ENCODE assay signal across 30 cellular contexts in the genomic region with DNA sequence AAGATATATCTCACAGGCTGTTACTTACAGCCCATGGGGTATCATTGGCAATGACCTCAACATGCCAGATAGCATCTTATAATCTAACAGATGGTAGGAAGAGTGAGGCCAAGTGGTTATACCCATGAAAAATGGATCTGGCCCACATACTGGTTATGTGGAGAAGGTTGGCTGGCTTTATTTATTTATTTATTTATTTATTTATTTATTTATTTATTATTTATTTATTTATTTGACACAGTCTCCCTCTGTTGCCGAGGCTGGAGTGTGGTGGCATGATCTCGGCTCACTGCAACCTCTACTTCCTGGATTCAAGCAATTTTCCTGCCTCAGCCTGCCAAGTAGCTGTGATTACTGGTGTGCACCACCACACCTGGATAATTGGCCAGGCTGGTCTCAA. TPM values are rescaled to one million over a fixed set of nuclear protein-coding genes. Genes with fewer than 3 reads are reported as not detected.
DNase-seq lines count a peak whose midpoint lies in the region; ATAC-seq, FAIRE-seq and TF ChIP-seq lines count a peak whose summit lies in the region.
"Had no signal": no experiment of that assay in that cellular context is flagged by ENCODE, and none has a peak within 500 bp of the region (broad histone marks: within the 10 kb centered on the region; RNA-seq: fewer than 3 reads in every experiment).

No MANE protein-coding gene starts in this region.

- intact Hi-C loops in gastrocnemius medialis (cut with DNase I; ENCODE audit: low total_unique reads): no loop called here

- H3K4me3 ChIP-seq in A549 (no peak overlapping the region), gastrocnemius medialis (no peak overlapping the region)
- H3K4me3 ChIP-seq: BLaER1, GM12878 had no signal

- DNase-seq in DMS 273 (lab: John Stamatoyannopoulos, UW; ENCODE audit: unreplicated experiment) (peak; percentile 37), DMS 273 treated with DMSO at 0.1 percent for 48 hours (lab: John Stamatoyannopoulos, UW) (no peak), A549 (ENCODE audit: low read depth in 1 of 2, low spot score in 1 of 2) (no peak), M059J (ENCODE audit: low read depth) (peak; percentile 15), gastrocnemius medialis (no peak), foreskin melanocyte (no peak), HTR-8/SVneo (ENCODE audit: insufficient read length, low spot score) (no peak)
- DNase-seq: ACHN; BE2C; C1 segment of cervical spinal cord; CD4-positive, alpha-beta memory T cell; CD4-positive, CD25-positive, alpha-beta regulatory T cell; CD8-positive, alpha-beta memory T cell; COR-L47; DMS153; DMS53; DMS79; DND-41; EL; GDM1 had no signal

- no peaks in the 10 kb centered on the region for H3K9me3 ChIP-seq in A549
- H3K9me3 ChIP-seq in gastrocnemius medialis: no peaks in the 10 kb centered on the region
- H3K9me3 ChIP-seq: BE2C, BLaER1 had no signal

- TF ChIP-seq CTCF in A549 (IDR thresholded peaks at IDR 0.05) (no peak), gastrocnemius medialis (IDR thresholded peaks at IDR 0.05 in 4 of 5, conservative IDR thresholded peaks at IDR 0.05 in 1 of 5) (no peak)

- H3K4me2 ChIP-seq in A549: no peak overlapping the region
- H3K4me2 ChIP-seq: BLaER1 had no signal

- H3K4me1 ChIP-seq in A549 (no peaks in the 10 kb centered on the region), gastrocnemius medialis (peaks cover 43 to 48% of the 10 kb centered on the region in 2 donors)
- H3K4me1 ChIP-seq: BE2C, BLaER1 had no signal

- no peaks in the 10 kb centered on the region for H3K36me3 ChIP-seq in gastrocnemius medialis
- H3K36me3 ChIP-seq: BE2C, BLaER1 had no signal

- TF ChIP-seq POLR2A in A549 (IDR thresholded peaks at IDR 0.05; ENCODE audit: low read length) (no peak), gastrocnemius medialis (IDR thresholded peaks at IDR 0.05) (no peak)

- H3K27ac ChIP-seq in A549: no peak overlapping the region
- H3K27ac ChIP-seq in gastrocnemius medialis: peak overlapping the region in 3 of 4 donors; percentile 25 to 94 (median 35)
- H3K27ac ChIP-seq: 22Rv1, BLaER1 had no signal

- FAIRE-seq in A549 (lab: Jason Lieb, UNC) (no peak), HTR-8/SVneo (lab: Jason Lieb, UNC) (no peak)
- FAIRE-seq: GM12878, GM18507 had no signal

- in situ Hi-C loops in gastrocnemius medialis (cut with MboI; ENCODE audit: low sequenced_read_pairs in 4 of 4): no loop called here

- POLR2A ChIA-PET in A549 (lab: Yijun Ruan, JAX): no interaction called here

- ATAC-seq in A549 (no peak), gastrocnemius medialis (no peak)
- ATAC-seq: GM12878 had no signal

- TF ChIP-seq EP300 in A549 (IDR thresholded peaks at IDR 0.05): no peak

- 56% methylated on average over 2 of the region's 2 CpGs for WGBS in A549 (ENCODE audit: missing lambda C conversion rate)

- H3K27me3 ChIP-seq in gastrocnemius medialis: no peaks in the 10 kb centered on the region
- H3K27me3 ChIP-seq: BLaER1 had no signal

- TF ChIP-seq RAD21 in A549 (conservative IDR thresholded peaks at IDR 0.05 in 1 of 2, IDR thresholded peaks at IDR 0.05 in 1 of 2): no peak

- CTCF ChIA-PET in A549 (lab: Yijun Ruan, JAX): interaction anchor here (1.1 kb wide), 1 partner anchor 225 kb away, joined by 3 read pairs; no protein-coding TSS in a partner anchor

TF ChIP-seq in A549, 52 proteins besides CTCF, POLR2A, EP300 and RAD21:
- TF ChIP-seq ZC3H11A (IDR thresholded peaks at IDR 0.05): peak; percentile 87
- TF ChIP-seq, protein P1, sequence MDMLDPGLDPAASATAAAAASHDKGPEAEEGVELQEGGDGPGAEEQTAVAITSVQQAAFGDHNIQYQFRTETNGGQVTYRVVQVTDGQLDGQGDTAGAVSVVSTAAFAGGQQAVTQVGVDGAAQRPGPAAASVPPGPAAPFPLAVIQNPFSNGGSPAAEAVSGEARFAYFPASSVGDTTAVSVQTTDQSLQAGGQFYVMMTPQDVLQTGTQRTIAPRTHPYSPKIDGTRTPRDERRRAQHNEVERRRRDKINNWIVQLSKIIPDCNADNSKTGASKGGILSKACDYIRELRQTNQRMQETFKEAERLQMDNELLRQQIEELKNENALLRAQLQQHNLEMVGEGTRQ (IDR thresholded peaks at IDR 0.05): no peak

RNA-seq across cellular contexts. Expression of gene FBXO40, which starts 11.6 kb away (rescaled TPM):
- polyA plus RNA-seq in A549 (2011; rRNA removed) (not detected in 2 replicates), A549 (2017; fragmentation: RNase III; extraction: RNeasy Plus Mini Kit Qiagen cat#74134 plus additional on column Dnase treatment) (not detected in 3 replicates)
- polyA plus RNA-seq in A549 (2012; cell fraction: cytosol; rRNA removed): not detected in 2 replicates
- polyA plus RNA-seq in A549 (2012; cell fraction: nucleus; rRNA removed): 0.01 TPM in 1 of 2 replicates, not detected in the other
- polyA minus RNA-seq in A549 (2011; rRNA and poly(A)+ RNA removed): not detected in 2 replicates
- not detected in 2 replicates for total RNA-seq in M059J (2014; rRNA removed; shearing (Covaris generic))
- total RNA-seq in gastrocnemius medialis: 10 to 100 TPM in 3 of 4 donors, 1 to 10 TPM in 1; 7.2 to 40.8 (median 28.7) TPM
- total RNA-seq: A673; CD4-positive, alpha-beta memory T cell; CD4-positive, CD25-positive, alpha-beta regulatory T cell; CD8-positive, alpha-beta memory T cell; Daoy; G401; GM12878 had no signal
- polyA plus RNA-seq: AG04450; CD14-positive monocyte; CD8-positive, alpha-beta memory T cell had no signal

RNA-seq across cellular contexts. Expression of gene ARGFX, which starts 37.0 kb away (rescaled TPM):
- polyA plus RNA-seq in A549 (2011; rRNA removed) (not detected in 2 replicates), A549 (2017; fragmentation: RNase III; extraction: RNeasy Plus Mini Kit Qiagen cat#74134 plus additional on column Dnase treatment) (not detected in 3 replicates)
- polyA plus RNA-seq in A549 (2012; cell fraction: cytosol; rRNA removed): not detected in 2 replicates
- polyA plus RNA-seq in A549 (2012; cell fraction: nucleus; rRNA removed): not detected in 2 replicates
- polyA minus RNA-seq in A549 (2011; rRNA and poly(A)+ RNA removed): not detected in 2 replicates
- not detected in 2 replicates for total RNA-seq in M059J (2014; rRNA removed; shearing (Covaris generic))
- not detected for total RNA-seq in gastrocnemius medialis
- total RNA-seq: A172; A673; CD4-positive, alpha-beta memory T cell; CD4-positive, CD25-positive, alpha-beta regulatory T cell; CD8-positive, alpha-beta memory T cell; Daoy; G401; GM12878 had no signal
- polyA plus RNA-seq: AG04450; CD14-positive monocyte; CD4-positive, alpha-beta memory T cell; CD4-positive, CD25-positive, alpha-beta regulatory T cell; CD8-positive, alpha-beta memory T cell; GM12878 had no signal

RNA-seq across cellular contexts. Expression of gene HCLS1, which starts 55.9 kb away (rescaled TPM):
- polyA plus RNA-seq in A549 (2011; rRNA removed): 0.12 and 0.49 TPM in 2 replicates
- 0.01 and 0.06 TPM in 2 replicates for polyA plus RNA-seq in A549 (2012; cell fraction: cytosol; rRNA removed)
- 0.16 and 0.50 TPM in 2 replicates for polyA plus RNA-seq in A549 (2012; cell fraction: nucleus; rRNA removed)
- 0.09 to 0.24 TPM (median 0.14 TPM) in 3 replicates for polyA plus RNA-seq in A549 (2017; fragmentation: RNase III; extraction: RNeasy Plus Mini Kit Qiagen cat#74134 plus additional on column Dnase treatment)
- polyA minus RNA-seq in A549 (2011; rRNA and poly(A)+ RNA removed): 0.68 and 1.5 TPM in 2 replicates
- 0.81 TPM in 1 of 2 replicates, not detected in the other for total RNA-seq in M059J (2014; rRNA removed; shearing (Covaris generic))
- total RNA-seq in gastrocnemius medialis: 10 to 100 TPM in 1 of 4 donors, 1 to 10 TPM in 3; 6.6 to 15.3 (median 7.8) TPM
- total RNA-seq: G401 had no signal

RNA-seq across cellular contexts. Expression of gene POLQ, which starts 59.0 kb away (rescaled TPM):
- polyA plus RNA-seq in A549 (2011; rRNA removed) (10.9 and 12.4 TPM in 2 replicates), A549 (2017; fragmentation: RNase III; extraction: RNeasy Plus Mini Kit Qiagen cat#74134 plus additional on column Dnase treatment) (8.2 to 9.9 TPM (median 9.2 TPM) in 3 replicates)
- polyA plus RNA-seq in A549 (2012; cell fraction: cytosol; rRNA removed): 3.5 and 3.6 TPM in 2 replicates
- polyA plus RNA-seq in A549 (2012; cell fraction: nucleus; rRNA removed): 5.0 and 6.4 TPM in 2 replicates
- polyA minus RNA-seq in A549 (2011; rRNA and poly(A)+ RNA removed): 8.3 and 9.2 TPM in 2 replicates
- total RNA-seq in M059J (2014; rRNA removed; shearing (Covaris generic)): 11.7 and 16.9 TPM in 2 replicates
- under 1 TPM in 3 of 4 donors, not detected in 1; 0.07 to 0.24 (median 0.18) TPM for total RNA-seq in gastrocnemius medialis

Comparison
In these comparisons a context has a peak if more than half of its experiments do, and no peak if none do; other contexts are left out.
1. DNase-seq: peak in DMS 273 (single experiment) and M059J (single experiment); none in DMS 273 treated with DMSO at 0.1 percent for 48 hours (single experiment), A549 (0 of 2), gastrocnemius medialis (0 of 2), foreskin melanocyte (single experiment) and HTR-8/SVneo (single experiment).
2. H3K27ac ChIP-seq: peak in gastrocnemius medialis (3 of 4); none in A549 (0 of 2).